12 cellular contexts compared by ENCODE assay signal in genomic region chr14:35480119-35480769, GRCh38. TPM values are rescaled to one million over a fixed set of nuclear protein-coding genes. Genes with fewer than 3 reads are reported as not detected.
A peak's percentile ranks its signal among the peaks of the same experiment; 100 is the strongest.
DNase-seq lines count a peak whose midpoint lies in the region; ATAC-seq, FAIRE-seq and TF ChIP-seq lines count a peak whose summit lies in the region.
"Had no signal": no experiment of that assay in that cellular context is flagged by ENCODE, and none has a peak within 500 bp of the region (broad histone marks: within the 10 kb centered on the region; RNA-seq: fewer than 3 reads in every experiment).

No MANE protein-coding gene starts in this region.

- no peaks in the 10 kb centered on the region for H3K4me1 ChIP-seq in RWPE2 (ENCODE audit: insufficient read depth, poor library complexity, severe bottlenecking)
- no peaks in the 10 kb centered on the region for H3K4me1 ChIP-seq in psoas muscle
- peaks cover 4% of the 10 kb centered on the region for H3K4me1 ChIP-seq in testis
- H3K4me1 ChIP-seq: stomach had no signal

- H3K27ac ChIP-seq in RWPE2 (ENCODE audit: poor library complexity, severe bottlenecking): no peak overlapping the region
- no peak overlapping the region for H3K27ac ChIP-seq in psoas muscle
- no peak overlapping the region for H3K27ac ChIP-seq in testis
- H3K27ac ChIP-seq: stomach had no signal

- H3K9me3 ChIP-seq in RWPE2 (ENCODE audit: severe bottlenecking): no peaks in the 10 kb centered on the region
- no peaks in the 10 kb centered on the region for H3K9me3 ChIP-seq in psoas muscle
- H3K9me3 ChIP-seq in testis: no peaks in the 10 kb centered on the region
- H3K9me3 ChIP-seq: HAP-1, stomach had no signal

- no peak overlapping the region for H3K27ac Mint-ChIP-seq in T-helper 2 cell treated with Interferon-gamma antibody and Interleukin-4, amounts not matched to agents 5 μg/mL and 100 μg/mL, for 36 hours
- H3K27ac Mint-ChIP-seq: CD4-positive, CD25-positive, alpha-beta regulatory T cell had no signal

- H3K4me1 Mint-ChIP-seq in T-helper 2 cell treated with Interferon-gamma antibody and Interleukin-4, amounts not matched to agents 5 μg/mL and 100 μg/mL, for 36 hours (ENCODE audit: low read depth): peaks cover 2% of the 10 kb centered on the region
- H3K4me1 Mint-ChIP-seq: CD4-positive, CD25-positive, alpha-beta regulatory T cell had no signal

- intact Hi-C loops in psoas muscle (cut with DNase I) (no loop called here), testis (cut with DNase I; ENCODE audit: low total_unique reads) (no loop called here)

- H3K36me3 ChIP-seq in GM06990 (ENCODE audit: control insufficient read depth, insufficient read depth, low read length) (no peaks in the 10 kb centered on the region), RWPE2 (ENCODE audit: low read depth) (no peaks in the 10 kb centered on the region), psoas muscle (ENCODE audit: insufficient read depth in 1 of 2, low read depth in 1 of 2) (no peaks in the 10 kb centered on the region), testis (ENCODE audit: low read depth, missing control alignments) (no peaks in the 10 kb centered on the region)
- H3K36me3 ChIP-seq: HAP-1, stomach had no signal

- H3K36me3 Mint-ChIP-seq in T-helper 2 cell treated with Interferon-gamma antibody and Interleukin-4, amounts not matched to agents 5 μg/mL and 100 μg/mL, for 36 hours (ENCODE audit: low read depth): no peaks in the 10 kb centered on the region
- H3K36me3 Mint-ChIP-seq: CD4-positive, CD25-positive, alpha-beta regulatory T cell had no signal

- peaks cover 11% of the 10 kb centered on the region for H3K27me3 Mint-ChIP-seq in T-helper 2 cell treated with Interferon-gamma antibody and Interleukin-4, amounts not matched to agents 5 μg/mL and 100 μg/mL, for 36 hours (ENCODE audit: low read depth)

- no peaks in the 10 kb centered on the region for H3K9me3 Mint-ChIP-seq in T-helper 2 cell treated with Interferon-gamma antibody and Interleukin-4, amounts not matched to agents 5 μg/mL and 100 μg/mL, for 36 hours

- no peak overlapping the region for H3K4me3 Mint-ChIP-seq in T-helper 2 cell treated with Interferon-gamma antibody and Interleukin-4, amounts not matched to agents 5 μg/mL and 100 μg/mL, for 36 hours
- H3K4me3 Mint-ChIP-seq: CD4-positive, CD25-positive, alpha-beta regulatory T cell had no signal

- ATAC-seq in GM19328 (IDR thresholded peaks at IDR 0.05; ENCODE audit: unreplicated experiment) (peak; percentile 84), HG02973 (IDR thresholded peaks at IDR 0.05; ENCODE audit: unreplicated experiment) (peak; percentile 88), RWPE2 (ENCODE audit: low read depth) (peak; percentile 66), psoas muscle (no peak)

- no peak for TF ChIP-seq POLR2A in H54 (IDR thresholded peaks at IDR 0.05; ENCODE audit: low read depth, low read length)
- no peak for TF ChIP-seq POLR2A in testis (IDR thresholded peaks at IDR 0.05)

- WGBS in psoas muscle, 3 donors: 79 to 81% (median 81%) methylated on average over 7 of the region's 7 CpGs
- 85 to 93% methylated on average over 7 of the region's 7 CpGs for WGBS in testis, 2 donors

- H3K27me3 ChIP-seq in GM06990 (replicated peaks; ENCODE audit: control insufficient read depth, insufficient read depth, low read length): no peaks in the 10 kb centered on the region
- H3K27me3 ChIP-seq in RWPE2 (ENCODE audit: insufficient read depth, poor library complexity, severe bottlenecking): peaks cover 7% of the 10 kb centered on the region
- peaks cover 0 to 3% (median 0%) of the 10 kb centered on the region in 3 donors for H3K27me3 ChIP-seq in psoas muscle (ENCODE audit: insufficient read depth in 3 of 3, low read length in 2 of 3)
- H3K27me3 ChIP-seq in testis: no peaks in the 10 kb centered on the region

- peak; percentile 29 for DNase-seq in GM06990 (ENCODE audit: extremely low read depth, insufficient read length)
- DNase-seq in RWPE2 (ENCODE audit: low spot score): no peak
- no peak for DNase-seq in psoas muscle
- DNase-seq in H54 (ENCODE audit: insufficient read length, low spot score): no peak
- DNase-seq in testis: no peak
- no peak for DNase-seq in T-helper 2 cell treated with Interferon-gamma antibody and Interleukin-4, amounts not matched to agents 5 μg/mL and 100 μg/mL, for 36 hours (ENCODE audit: low spot score)
- DNase-seq: stomach had no signal

- FAIRE-seq in H54 (lab: Jason Lieb, UNC): no peak
- FAIRE-seq: TTC549 had no signal

- H3K4me3 ChIP-seq in GM06990 (replicated peaks; ENCODE audit: low read depth, low read length) (no peak overlapping the region), RWPE2 (ENCODE audit: severe bottlenecking) (no peak overlapping the region), psoas muscle (no peak overlapping the region), testis (no peak overlapping the region)
- H3K4me3 ChIP-seq: HAP-1, stomach had no signal

- TF ChIP-seq CTCF in GM06990 (IDR thresholded peaks at IDR 0.05; ENCODE audit: insufficient read depth, low read length, poor library complexity, severe bottlenecking) (no peak), RWPE2 (IDR thresholded peaks at IDR 0.05; ENCODE audit: poor library complexity, severe bottlenecking) (no peak), psoas muscle (IDR thresholded peaks at IDR 0.05) (no peak), testis (IDR thresholded peaks at IDR 0.05) (no peak)

RNA-seq across cellular contexts. Expression of gene INSM2, which starts 53.7 kb away (rescaled TPM):
- total RNA-seq in psoas muscle: not detected
- polyA plus RNA-seq in psoas muscle: not detected
- total RNA-seq in testis: 1 to 10 TPM; 2.3 to 2.4 TPM
- polyA plus RNA-seq in testis (ENCODE audit: insufficient read depth, low read depth, low replicate concordance): 0.55 TPM
- total RNA-seq: CD4-positive, CD25-positive, alpha-beta regulatory T cell; stomach had no signal
- polyA plus RNA-seq: CD4-positive, CD25-positive, alpha-beta regulatory T cell; stomach had no signal

Comparison
In these comparisons a context has a peak if more than half of its experiments do, and no peak if none do; other contexts are left out.
1. ATAC-seq: peak in GM19328 (single experiment), HG02973 (single experiment) and RWPE2 (single experiment); none in psoas muscle (0 of 4).